Comparison of ENCODE assay signal across 8 cellular contexts in the genomic region with DNA sequence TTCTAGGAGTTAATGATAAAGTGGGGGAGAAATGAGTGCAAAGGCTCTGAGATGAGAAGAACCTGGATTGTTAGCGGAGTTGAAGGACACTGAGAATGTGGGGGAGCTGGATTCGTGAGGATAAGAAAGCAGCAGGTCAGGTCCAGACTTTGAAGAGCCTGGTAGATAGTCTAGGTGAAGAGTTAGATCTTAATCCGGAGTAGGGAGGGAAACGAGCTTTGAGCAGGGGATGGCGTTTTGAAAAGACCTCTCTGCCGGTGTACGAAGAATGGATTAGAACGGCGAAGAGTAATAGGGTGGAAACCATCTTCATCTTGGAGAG. TPM values are rescaled to one million over a fixed set of nuclear protein-coding genes. Genes with fewer than 3 reads are reported as not detected.
A peak's percentile ranks its signal among the peaks of the same experiment; 100 is the strongest.
DNase-seq lines count a peak whose midpoint lies in the region; ATAC-seq, FAIRE-seq and TF ChIP-seq lines count a peak whose summit lies in the region.

No MANE protein-coding gene starts in this region.

- H3K4me1 ChIP-seq in A549 (peaks cover 36% of the 10 kb centered on the region), HUES64 (ENCODE audit: insufficient read depth, low read length) (peaks cover 30% of the 10 kb centered on the region)

- H3K4me3 Mint-ChIP-seq in naive thymus-derived CD8-positive, alpha-beta T cell = peak overlapping the region; percentile 70 to 97 (median 88)

- no peak for FAIRE-seq in A549 (lab: Jason Lieb, UNC)

- no peaks in the 10 kb centered on the region for H3K9me3 ChIP-seq in A549
- no peaks in the 10 kb centered on the region; the same call in 1 of the 2 replicates for H3K9me3 ChIP-seq in HUES64 (ENCODE audit: insufficient read depth, low read depth, low read length)

- TF ChIP-seq RAD21 in A549 (conservative IDR thresholded peaks at IDR 0.05 in 1 of 2, IDR thresholded peaks at IDR 0.05 in 1 of 2) = no peak

- H3K27me3 ChIP-seq in HUES64 (ENCODE audit: insufficient read depth, low read length) = peaks cover 9% of the 10 kb centered on the region

- 82% methylated on average over 9 of the region's 9 CpGs for WGBS in A549 (ENCODE audit: missing lambda C conversion rate)
- 79% methylated on average over 9 of the region's 9 CpGs for WGBS in HUES64

- no peak for TF ChIP-seq CTCF in A549 (IDR thresholded peaks at IDR 0.05)

- no peak for TF ChIP-seq EP300 in A549 (IDR thresholded peaks at IDR 0.05)

- H3K4me2 ChIP-seq in A549 = peak overlapping the region; percentile 85

- no peak for ATAC-seq in A549
- no peak for ATAC-seq in naive thymus-derived CD8-positive, alpha-beta T cell

- no peak for TF ChIP-seq POLR2A in A549 (IDR thresholded peaks at IDR 0.05; ENCODE audit: low read length)

- peaks cover 0 to 3% (median 0%) of the 10 kb centered on the region in 9 donors for H3K9me3 Mint-ChIP-seq in naive thymus-derived CD8-positive, alpha-beta T cell

- CTCF ChIA-PET in A549 (lab: Yijun Ruan, JAX) = interaction anchor here (0.6 to 2.9 kb wide), 11 partner anchors 10 to 306 kb away, joined by 3 to 12 read pairs (median 3); a partner anchor contains a TSS

- H3K27me3 Mint-ChIP-seq in naive thymus-derived CD8-positive, alpha-beta T cell = no peaks in the 10 kb centered on the region

- H3K36me3 ChIP-seq in HUES64 (ENCODE audit: insufficient read depth, low read length) = peaks cover 9% of the 10 kb centered on the region

- H3K4me3 ChIP-seq in A549 (peak overlapping the region; percentile 68; the same call in 1 of the 3 replicates), HUES64 (ENCODE audit: low read length) (peak overlapping the region; percentile 95)

- H3K27ac ChIP-seq in A549 (peak overlapping the region; percentile 92; a peak in 5 of 6 replicates), HUES64 (ENCODE audit: low read depth, low read length) (no peak overlapping the region), caudate nucleus (ENCODE audit: low read depth, low read length) (peak overlapping the region; percentile 92)

- DNase-seq in A549 (ENCODE audit: low read depth in 1 of 2, low spot score in 1 of 2) (no peak), caudate nucleus (lab: John Stamatoyannopoulos, UW) (no peak), NCI-H1436 (lab: John Stamatoyannopoulos, UW) (no peak), DMS79 treated with DMSO at 0.1 percent for 48 hours (lab: John Stamatoyannopoulos, UW) (no peak), kidney tubule cell (ENCODE audit: low spot score) (no peak), Ammon's horn (ENCODE audit: low spot score) (no peak)
- DNase-seq in naive thymus-derived CD8-positive, alpha-beta T cell = no peak

- peak overlapping the region; percentile 97 to 100 (median 100) for H3K27ac Mint-ChIP-seq in naive thymus-derived CD8-positive, alpha-beta T cell

- no peak overlapping the region for H3K9ac ChIP-seq in HUES64 (ENCODE audit: low read depth, low read length)

- peaks cover 0 to 20% (median 2%) of the 10 kb centered on the region in 3 donors for H3K36me3 Mint-ChIP-seq in naive thymus-derived CD8-positive, alpha-beta T cell

- H3K4me1 Mint-ChIP-seq in naive thymus-derived CD8-positive, alpha-beta T cell = peaks cover 39 to 91% (median 75%) of the 10 kb centered on the region in 4 donors

- POLR2A ChIA-PET in A549 (lab: Yijun Ruan, JAX) = interaction anchor here (0.6 to 5.5 kb wide), 8 partner anchors 20 to 316 kb away, joined by 3 to 97 read pairs (median 4); a partner anchor contains a TSS
- POLR2A ChIA-PET in naive thymus-derived CD8-positive, alpha-beta T cell (lab: Charles Lee) = interaction anchor here (0.6 to 17.0 kb wide), 16 partner anchors 15 to 317 kb away, joined by 3 to 684 read pairs (median 4); a partner anchor contains a TSS

TF ChIP-seq in A549, 52 proteins besides CTCF, POLR2A, EP300 and RAD21:
- TF ChIP-seq, protein P1, sequence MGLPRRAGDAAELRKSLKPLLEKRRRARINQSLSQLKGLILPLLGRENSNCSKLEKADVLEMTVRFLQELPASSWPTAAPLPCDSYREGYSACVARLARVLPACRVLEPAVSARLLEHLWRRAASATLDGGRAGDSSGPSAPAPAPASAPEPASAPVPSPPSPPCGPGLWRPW (IDR thresholded peaks at IDR 0.05) = no peak
- TF ChIP-seq HOXB5 (CRISPR knock-in tag; IDR thresholded peaks at IDR 0.05) = 0 out of 2 replicates have a peak, but pooled peaks have one; percentile 47
TF ChIP-seq in A549: peak in this region for 1.

RNA-seq across cellular contexts. Expression of a gene that starts 0.5 kb away (rescaled TPM):
- polyA plus RNA-seq in A549 (2011; rRNA removed) = 27.9 and 32.8 TPM in 2 replicates
- 18.6 and 19.1 TPM in 2 replicates for polyA plus RNA-seq in A549 (2012; cell fraction: cytosol; rRNA removed)
- 19.9 and 33.1 TPM in 2 replicates for polyA plus RNA-seq in A549 (2012; cell fraction: nucleus; rRNA removed)
- polyA plus RNA-seq in A549 (2017; fragmentation: RNase III; extraction: RNeasy Plus Mini Kit Qiagen cat#74134 plus additional on column Dnase treatment) = 23.8 to 24.9 TPM (median 24.0 TPM) in 3 replicates
- polyA minus RNA-seq in A549 (2011; rRNA and poly(A)+ RNA removed) = 30.8 and 40.1 TPM in 2 replicates
- 31.9 TPM for polyA plus RNA-seq in HUES64 (2013, experiment 1 of 2)
- polyA plus RNA-seq in HUES64 (2013, experiment 2 of 2) = 37.5 TPM
- total RNA-seq in naive thymus-derived CD8-positive, alpha-beta T cell = 10 to 100 TPM; 79.0 to 82.8 TPM
- 100 to 1,000 TPM; 114 to 135 (median 125) TPM for polyA plus RNA-seq in naive thymus-derived CD8-positive, alpha-beta T cell

RNA-seq across cellular contexts. Expression of a gene that starts 29.3 kb away (rescaled TPM):
- polyA plus RNA-seq in A549 (2011; rRNA removed) = 127 and 264 TPM in 2 replicates
- 38.9 and 39.1 TPM in 2 replicates for polyA plus RNA-seq in A549 (2012; cell fraction: cytosol; rRNA removed)
- 84.4 and 148 TPM in 2 replicates for polyA plus RNA-seq in A549 (2012; cell fraction: nucleus; rRNA removed)
- polyA plus RNA-seq in A549 (2017; fragmentation: RNase III; extraction: RNeasy Plus Mini Kit Qiagen cat#74134 plus additional on column Dnase treatment) = 199 to 212 TPM (median 201 TPM) in 3 replicates
- 104 and 116 TPM in 2 replicates for polyA minus RNA-seq in A549 (2011; rRNA and poly(A)+ RNA removed)
- polyA plus RNA-seq in HUES64 (2013, experiment 1 of 2) = 130 TPM
- polyA plus RNA-seq in HUES64 (2013, experiment 2 of 2) = 138 TPM
- total RNA-seq in naive thymus-derived CD8-positive, alpha-beta T cell = 100 to 1,000 TPM; 687 to 713 TPM
- 100 to 1,000 TPM; 110 to 134 (median 112) TPM for polyA plus RNA-seq in naive thymus-derived CD8-positive, alpha-beta T cell
